30 cellular contexts compared by ENCODE assay signal in the genomic region with DNA sequence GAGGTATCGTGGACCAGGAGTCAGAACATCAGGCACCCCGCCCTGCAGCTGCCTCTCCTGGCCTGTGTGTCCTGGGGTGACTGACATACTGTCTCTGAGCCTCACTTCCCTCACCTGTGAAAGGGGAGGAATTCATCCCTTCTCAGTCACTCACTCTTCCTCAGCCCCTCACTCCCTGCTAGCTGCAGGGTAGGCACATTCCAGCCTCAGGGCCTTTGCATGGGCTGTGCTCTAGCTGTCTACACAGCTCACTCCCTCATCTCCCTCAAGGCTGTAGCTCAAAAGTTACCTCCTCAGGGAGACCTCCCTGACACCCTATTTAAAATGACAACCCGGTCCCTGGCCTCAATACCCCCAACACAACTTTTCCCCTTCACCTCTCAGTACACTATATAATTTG. TPM values are rescaled to one million over a fixed set of nuclear protein-coding genes. Genes with fewer than 3 reads are reported as not detected.
DNase-seq lines count a peak whose midpoint lies in the region; ATAC-seq and TF ChIP-seq lines count a peak whose summit lies in the region.
"Had no signal": no experiment of that assay in that cellular context is flagged by ENCODE, and none has a peak within 500 bp of the region (broad histone marks: within the 10 kb centered on the region; RNA-seq: fewer than 3 reads in every experiment).

No MANE protein-coding gene starts in this region.

- DNase-seq in left ventricle myocardium inferior (no peak), Right ventricle myocardium inferior (ENCODE audit: missing footprints) (no peak), endothelial cell (ENCODE audit: low spot score) (no peak), neural progenitor cell (ENCODE audit: low spot score) (no peak), GOT3 (lab: John Stamatoyannopoulos, UW) (no peak), NCI-H2196 (lab: John Stamatoyannopoulos, UW; ENCODE audit: unreplicated experiment) (no peak)
- DNase-seq: 8988T; activated CD4-positive, alpha-beta T cell treated with anti-CD3 and anti-CD28 coated beads for 36 hours; activated naive CD8-positive, alpha-beta T cell treated with anti-CD3 and anti-CD28 coated beads for 36 hours; caudate nucleus; DMS79; GF-D8; KG1; NCI-H1436 treated with DMSO at 0.1 percent for 48 hours; NCI-H2171 treated with DMSO at 0.1 percent for 48 hours; NCI-H526; retina; RPMI8226; stimulated activated CD4-positive, alpha-beta T cell treated with anti-CD3 and anti-CD28 coated beads, Interleukin-4, amount 100 ng/mL, for 24 hours; tibial artery had no signal

- peaks cover 68% of the 10 kb centered on the region for H3F3A ChIP-seq in neural progenitor cell (ENCODE audit: low read depth)

- H3K4me3 ChIP-seq in left ventricle myocardium inferior (peak overlapping the region; percentile 99), neural progenitor cell (no peak overlapping the region)
- H3K4me3 ChIP-seq: lung, SK-N-MC had no signal

- H3K4me2 ChIP-seq in neural progenitor cell = peak overlapping the region; percentile 90

- H3K79me2 ChIP-seq in neural progenitor cell (ENCODE audit: low read depth) = peaks cover 73% of the 10 kb centered on the region

- H3K36me3 ChIP-seq in left ventricle myocardium inferior (no peaks in the 10 kb centered on the region), neural progenitor cell (no peaks in the 10 kb centered on the region)
- H3K36me3 ChIP-seq: ascending aorta had no signal

- TF ChIP-seq CTCF in left ventricle myocardium inferior (IDR thresholded peaks at IDR 0.05; ENCODE audit: borderline replicate concordance) = no peak
- TF ChIP-seq CTCF in endothelial cell (IDR thresholded peaks at IDR 0.05; ENCODE audit: unreplicated experiment) = no peak
- TF ChIP-seq CTCF in neural progenitor cell (IDR thresholded peaks at IDR 0.05) = no peak

- H3K4me1 Mint-ChIP-seq in endothelial cell (ENCODE audit: unreplicated experiment) (peaks cover 38% of the 10 kb centered on the region), neural progenitor cell (peaks cover 71% of the 10 kb centered on the region)

- H2AFZ ChIP-seq in neural progenitor cell (replicated peaks) = no peak overlapping the region
- H2AFZ ChIP-seq: GM23338 had no signal

- intact Hi-C loops in left ventricle myocardium inferior (cut with micrococcal nuclease) (no loop called here), Right ventricle myocardium inferior (cut with DNase I) (loop anchor here (5.0 kb wide), 1 partner anchor 79 kb away; no protein-coding TSS in a partner anchor)

- peaks cover 64% of the 10 kb centered on the region for H4K20me1 ChIP-seq in neural progenitor cell (ENCODE audit: low read depth)

- peak overlapping the region; percentile 91 for H3K4me3 Mint-ChIP-seq in endothelial cell (ENCODE audit: unreplicated experiment)
- peak overlapping the region; percentile 90 for H3K4me3 Mint-ChIP-seq in neural progenitor cell
- H3K4me3 Mint-ChIP-seq: dendritic cell treated with granulocyte-macrophage colony-stimulating factor and Interleukin-4, amounts not matched to agents 40 ng/mL and 50 ng/mL, for 4 days; stimulated activated naive CD8-positive, alpha-beta T cell treated with anti-CD3 and anti-CD28 coated beads, Interleukin-15, Interleukin-2, amounts not matched to agents 100 ng/mL and 50 ng/mL, for 24 hours had no signal

- peak overlapping the region; percentile 89 for H3K27ac ChIP-seq in left ventricle myocardium inferior (replicated peaks)
- no peak overlapping the region for H3K27ac ChIP-seq in neural progenitor cell
- H3K27ac ChIP-seq: SK-N-MC, tibial artery had no signal

- H3K27me3 ChIP-seq in left ventricle myocardium inferior (ENCODE audit: low read depth) (no peaks in the 10 kb centered on the region), neural progenitor cell (no peaks in the 10 kb centered on the region)
- H3K27me3 ChIP-seq: ascending aorta, tibial artery had no signal

- no peak overlapping the region for H3K9ac ChIP-seq in neural progenitor cell

- H3K27ac Mint-ChIP-seq in endothelial cell (ENCODE audit: unreplicated experiment) = no peak overlapping the region
- no peak overlapping the region for H3K27ac Mint-ChIP-seq in neural progenitor cell
- H3K27ac Mint-ChIP-seq: activated CD4-positive, alpha-beta T cell treated with anti-CD3 and anti-CD28 coated beads for 36 hours; activated naive CD8-positive, alpha-beta T cell treated with anti-CD3 and anti-CD28 coated beads for 36 hours; activated T-helper 1 cell treated with anti-CD3 and anti-CD28 coated beads, Interleukin-12 subunit alpha, Interleukin-12 subunit beta, Interleukin-2, Interleukin-4 antibody, amounts not matched to agents 30 ng/mL and 10 ng/mL and 1 ng/mL, durations not matched to agents 14 hours and 24 hours and 36 hours; GM23338; stimulated activated naive CD8-positive, alpha-beta T cell treated with anti-CD3 and anti-CD28 coated beads, Interleukin-15, Interleukin-2, amounts not matched to agents 100 ng/mL and 50 ng/mL, for 24 hours; T-helper 1 cell treated with Interleukin-12 subunit alpha and Interleukin-12 subunit beta and Interleukin-4 antibody, amounts not matched to agents 30 μg/mL and 1 μg/mL, for 36 hours had no signal

- H3K27me3 Mint-ChIP-seq in endothelial cell (ENCODE audit: unreplicated experiment) (peaks cover 15% of the 10 kb centered on the region), neural progenitor cell (ENCODE audit: insufficient read depth, low read depth) (peaks cover 4% of the 10 kb centered on the region)
- H3K27me3 Mint-ChIP-seq: activated CD4-positive, alpha-beta T cell treated with anti-CD3 and anti-CD28 coated beads for 36 hours; activated naive CD8-positive, alpha-beta T cell treated with anti-CD3 and anti-CD28 coated beads for 36 hours; stimulated activated naive CD8-positive, alpha-beta T cell treated with anti-CD3 and anti-CD28 coated beads, Interleukin-15, Interleukin-2, amounts not matched to agents 100 ng/mL and 50 ng/mL, for 24 hours had no signal

- H3K4me1 ChIP-seq in left ventricle myocardium inferior (peaks cover 86% of the 10 kb centered on the region), neural progenitor cell (peaks cover 76% of the 10 kb centered on the region)
- H3K4me1 ChIP-seq: ascending aorta had no signal

- H3K36me3 Mint-ChIP-seq in endothelial cell (ENCODE audit: low read depth, unreplicated experiment) (peaks cover 7% of the 10 kb centered on the region), neural progenitor cell (no peaks in the 10 kb centered on the region)
- H3K36me3 Mint-ChIP-seq: activated naive CD8-positive, alpha-beta T cell treated with anti-CD3 and anti-CD28 coated beads for 36 hours had no signal

- ATAC-seq in Right ventricle myocardium inferior (no peak), GM18517 (IDR thresholded peaks at IDR 0.05; ENCODE audit: unreplicated experiment) (no peak), HG03354 (IDR thresholded peaks at IDR 0.05; ENCODE audit: poor library complexity, severe bottlenecking, unreplicated experiment) (no peak)
- ATAC-seq: activated CD4-positive, alpha-beta T cell treated with anti-CD3 and anti-CD28 coated beads for 36 hours; GM23338 had no signal

- no peaks in the 10 kb centered on the region for H3K9me3 ChIP-seq in left ventricle myocardium inferior (replicated peaks)
- H3K9me3 ChIP-seq in neural progenitor cell (ENCODE audit: low read depth) = no peaks in the 10 kb centered on the region
- H3K9me3 ChIP-seq: ascending aorta, tibial artery had no signal

- H3K9me3 Mint-ChIP-seq in endothelial cell (ENCODE audit: unreplicated experiment) = no peaks in the 10 kb centered on the region
- H3K9me3 Mint-ChIP-seq in neural progenitor cell = no peaks in the 10 kb centered on the region
- H3K9me3 Mint-ChIP-seq: activated naive CD8-positive, alpha-beta T cell treated with anti-CD3 and anti-CD28 coated beads for 36 hours; activated T-helper 1 cell treated with anti-CD3 and anti-CD28 coated beads, Interleukin-12 subunit alpha, Interleukin-12 subunit beta, Interleukin-2, Interleukin-4 antibody, amounts not matched to agents 30 ng/mL and 10 ng/mL and 1 ng/mL, durations not matched to agents 14 hours and 24 hours and 36 hours; dendritic cell treated with granulocyte-macrophage colony-stimulating factor and Interleukin-4, amounts not matched to agents 40 ng/mL and 50 ng/mL, for 4 days; stimulated activated naive CD8-positive, alpha-beta T cell treated with anti-CD3 and anti-CD28 coated beads, Interleukin-15, Interleukin-2, amounts not matched to agents 100 ng/mL and 50 ng/mL, for 24 hours; T-helper 1 cell treated with Interleukin-12 subunit alpha and Interleukin-12 subunit beta and Interleukin-4 antibody, amounts not matched to agents 30 μg/mL and 1 μg/mL, for 36 hours had no signal

RNA-seq across cellular contexts. Expression of gene TP53I11, which starts 2.5 kb away (rescaled TPM):
- total RNA-seq in left ventricle myocardium inferior = 39.4 TPM
- total RNA-seq in Right ventricle myocardium inferior = 59.1 TPM
- total RNA-seq in endothelial cell (ENCODE audit: unreplicated experiment) = 149 TPM
- total RNA-seq in neural progenitor cell (ENCODE audit: low replicate concordance) = 23.1 and 91.9 TPM in 2 replicates
